In the genomic region with DNA sequence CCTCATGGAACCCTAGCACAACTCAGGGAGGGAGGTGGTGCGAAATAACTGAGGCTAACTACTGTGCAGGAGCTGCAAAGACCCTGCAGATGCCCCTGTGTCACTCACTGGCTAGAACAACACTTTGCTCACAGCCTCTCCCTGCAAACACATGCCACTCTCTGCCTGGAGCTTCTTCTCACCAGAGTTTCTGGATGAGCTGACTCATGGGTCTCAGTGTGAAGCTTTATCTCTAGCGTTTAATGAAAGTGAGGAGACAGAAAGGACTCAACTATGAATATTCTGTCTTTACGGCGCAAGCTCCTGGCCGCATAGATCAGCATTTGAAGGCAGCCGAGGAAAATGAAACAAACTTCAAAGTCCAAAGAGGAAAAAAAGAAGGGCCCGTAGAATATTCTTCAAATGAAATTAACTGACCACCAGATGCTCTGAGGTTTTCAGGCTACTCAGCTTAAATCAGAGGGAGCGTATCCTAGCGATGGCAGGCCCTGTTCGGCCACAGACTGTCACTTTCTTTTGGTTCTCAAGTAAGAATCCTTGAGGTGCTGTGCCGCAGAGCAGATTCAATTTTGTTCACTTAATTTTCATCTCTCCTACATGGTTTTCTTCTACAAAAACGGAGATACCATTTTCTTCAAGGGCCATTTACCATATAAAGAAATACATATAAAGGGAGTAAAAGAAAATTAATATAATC, we compare ENCODE assay signal across 25 cellular contexts.
"Had no signal": no experiment of that assay in that cellular context is flagged by ENCODE, and none has a peak within 500 bp of the region (broad histone marks: within the 10 kb centered on the region; RNA-seq: fewer than 3 reads in every experiment).

No MANE protein-coding gene starts in this region.

- H3K4me3 ChIP-seq: breast epithelium, dorsolateral prefrontal cortex, esophagus squamous epithelium, left lung, lung, testis, vagina had no signal

- ATAC-seq: activated CD8-positive, alpha-beta T cell treated with anti-CD3 and anti-CD28 coated beads, Interleukin-2, amount 10 ng/mL, durations not matched to agents 7 days and 5 days; activated naive CD4-positive, alpha-beta T cell treated with anti-CD3 and anti-CD28 coated beads, Interleukin-2, amount 50 U/mL, for 72 hours; effector memory CD8-positive, alpha-beta T cell; left lung; natural killer cell treated with Interleukin-12 subunit alpha and Interleukin-12 subunit beta and Interleukin-15 and Interleukin-18, amount 100 ng/mL, for 72 hours; sciatic nerve; stimulated activated naive B cell treated with anti-CD40 and anti-IgM and Interleukin-4, amounts not matched to agents 10 μg/mL and 1 μg/mL and 100 μg/mL, for 72 hours had no signal

- H3K4me1 Mint-ChIP-seq: central memory CD8-positive, alpha-beta T cell; stimulated activated naive B cell treated with anti-CD40 and anti-IgM and Interleukin-4, amounts not matched to agents 10 μg/mL and 1 μg/mL and 100 μg/mL, for 72 hours had no signal

- H3K27me3 ChIP-seq: breast epithelium, dorsolateral prefrontal cortex, esophagus squamous epithelium, left lung, testis, vagina had no signal

- H3K4me3 Mint-ChIP-seq: activated CD8-positive, alpha-beta T cell treated with anti-CD3 and anti-CD28 coated beads, Interleukin-2, amount 10 ng/mL, durations not matched to agents 7 days and 5 days; central memory CD8-positive, alpha-beta T cell; effector memory CD8-positive, alpha-beta T cell; natural killer cell treated with Interleukin-12 subunit alpha and Interleukin-12 subunit beta and Interleukin-15 and Interleukin-18, amount 100 ng/mL, for 72 hours; stimulated activated naive B cell treated with anti-CD40 and anti-IgM and Interleukin-4, amounts not matched to agents 10 μg/mL and 1 μg/mL and 100 μg/mL, for 72 hours; type B pancreatic cell had no signal

- H3K9me3 Mint-ChIP-seq: type B pancreatic cell had no signal

- H2AFZ ChIP-seq: parathyroid adenoma had no signal

- H3K4me1 ChIP-seq: breast epithelium, esophagus squamous epithelium, left lung, parathyroid adenoma, testis, vagina had no signal

- H3K27ac Mint-ChIP-seq: activated CD8-positive, alpha-beta T cell treated with anti-CD3 and anti-CD28 coated beads, Interleukin-2, amount 10 ng/mL, durations not matched to agents 7 days and 5 days; activated naive CD4-positive, alpha-beta T cell treated with anti-CD3 and anti-CD28 coated beads, Interleukin-2, amount 50 U/mL, for 72 hours; effector memory CD8-positive, alpha-beta T cell; natural killer cell treated with Interleukin-12 subunit alpha and Interleukin-12 subunit beta and Interleukin-15 and Interleukin-18, amount 100 ng/mL, for 72 hours; stimulated activated naive B cell treated with anti-CD40 and anti-IgM and Interleukin-4, amounts not matched to agents 10 μg/mL and 1 μg/mL and 100 μg/mL, for 72 hours; type B pancreatic cell had no signal

- H3K36me3 ChIP-seq: breast epithelium, esophagus squamous epithelium, left lung, vagina had no signal

- H3K9me3 ChIP-seq: breast epithelium, esophagus squamous epithelium, testis, vagina had no signal

- H3K79me2 ChIP-seq: parathyroid adenoma had no signal

- H3K27me3 Mint-ChIP-seq: central memory CD8-positive, alpha-beta T cell; effector memory CD8-positive, alpha-beta T cell; natural killer cell treated with Interleukin-12 subunit alpha and Interleukin-12 subunit beta and Interleukin-15 and Interleukin-18, amount 100 ng/mL, for 72 hours had no signal

- H3K27ac ChIP-seq: breast epithelium, dorsolateral prefrontal cortex, esophagus squamous epithelium, left lung, parathyroid adenoma, testis, vagina had no signal

- H3K36me3 Mint-ChIP-seq: natural killer cell treated with Interleukin-12 subunit alpha and Interleukin-12 subunit beta and Interleukin-15 and Interleukin-18, amount 100 ng/mL, for 72 hours; stimulated activated naive B cell treated with anti-CD40 and anti-IgM and Interleukin-4, amounts not matched to agents 10 μg/mL and 1 μg/mL and 100 μg/mL, for 72 hours; type B pancreatic cell had no signal

- H3K9ac ChIP-seq: parathyroid adenoma had no signal

- DNase-seq: activated CD4-positive, alpha-beta T cell treated with anti-CD3 and anti-CD28 coated beads for 1 hour; activated CD4-positive, alpha-beta T cell treated with anti-CD3 and anti-CD28 coated beads, Interleukin-2, amount 50 U/mL, for 1 hour; activated CD8-positive, alpha-beta T cell treated with anti-CD3 and anti-CD28 coated beads, Interleukin-2, amount 10 ng/mL, durations not matched to agents 7 days and 5 days; activated gamma-delta T cell treated with Interleukin-2 at 50 U/mL for 16 hours; activated T-cell treated with anti-CD3 and anti-CD28 coated beads, Interleukin-2, amount 50 U/mL, for 1 hour; dorsolateral prefrontal cortex; effector memory CD8-positive, alpha-beta T cell; esophagus squamous epithelium; kidney glomerular epithelial cell; left lung; small intestine; stimulated activated CD4-positive, alpha-beta T cell treated with anti-CD3 and anti-CD28 coated beads, Interleukin-15, amount 100 ng/mL, for 24 hours; stimulated activated CD8-positive, alpha-beta memory T cell treated with anti-CD3 and anti-CD28 coated beads, Interleukin-4, amount 100 ng/mL, for 48 hours; stimulated activated naive B cell treated with anti-CD40 and anti-IgM and Interleukin-4, amounts not matched to agents 10 μg/mL and 1 μg/mL and 100 μg/mL, for 72 hours; T-helper 1 cell; testis had no signal
